ENCODE assay signal across 8 cellular contexts in the genomic region with DNA sequence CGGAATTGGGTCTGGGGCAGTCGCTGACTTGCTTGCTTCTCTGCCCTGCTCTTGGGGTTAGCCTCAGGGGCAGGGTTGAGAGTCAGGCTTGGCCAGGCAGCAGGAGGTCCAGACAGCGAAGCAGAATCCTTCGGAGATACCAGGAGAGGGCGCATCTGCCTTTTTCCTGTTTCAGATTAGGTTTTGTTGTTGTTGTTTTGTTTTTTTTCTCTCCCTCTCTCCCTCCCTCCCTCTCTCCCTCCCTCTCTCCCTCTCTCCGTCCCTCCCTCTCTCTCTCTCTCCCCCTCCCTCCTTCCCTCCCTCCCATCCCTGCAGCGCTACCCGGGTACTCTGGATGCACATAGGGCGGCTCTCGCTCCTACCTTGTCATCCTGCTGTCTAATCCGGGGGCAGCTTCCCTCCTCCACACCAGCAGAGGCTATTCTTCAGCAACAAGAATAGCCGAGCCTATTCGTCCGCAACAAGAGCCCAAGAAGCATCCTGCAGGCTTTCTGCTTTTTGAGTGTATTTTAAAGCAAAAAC. TPM values are rescaled to one million over a fixed set of nuclear protein-coding genes. Genes with fewer than 3 reads are reported as not detected.
DNase-seq lines count a peak whose midpoint lies in the region; ATAC-seq, FAIRE-seq and TF ChIP-seq lines count a peak whose summit lies in the region.

No MANE protein-coding gene starts in this region.

- DNase-seq in CD4-positive, CD25-positive, alpha-beta regulatory T cell = peak; percentile 25 to 72 (median 41)
- DNase-seq in GM19239 (ENCODE audit: insufficient read length, low spot score) (peak; percentile 55), NCI-H748 (lab: John Stamatoyannopoulos, UW; ENCODE audit: unreplicated experiment) (peak; percentile 74), esophagus squamous epithelium (lab: John Stamatoyannopoulos, UW) (no peak), testis (peak; percentile 74)
- peak; percentile 52 for DNase-seq in activated T-cell treated with anti-CD3 and anti-CD28 coated beads, Interleukin-2, amount 50 U/mL, for 24 hours

- H3K9me3 ChIP-seq in CD4-positive, CD25-positive, alpha-beta regulatory T cell (ENCODE audit: control insufficient read depth in 2 of 2, low read length in 2 of 2) = no peaks in the 10 kb centered on the region
- H3K9me3 ChIP-seq in esophagus squamous epithelium = no peaks in the 10 kb centered on the region
- H3K9me3 ChIP-seq in muscle layer of colon (ENCODE audit: low read length) = no peaks in the 10 kb centered on the region
- H3K9me3 ChIP-seq in testis = no peaks in the 10 kb centered on the region

- WGBS in esophagus squamous epithelium, 2 donors = 1 to 4% methylated on average over 9 to 10 of the region's 14 CpGs
- 0 to 1% methylated on average over 14 of the region's 14 CpGs for WGBS in testis, 2 donors

- peaks cover 15% of the 10 kb centered on the region for H3K36me3 Mint-ChIP-seq in CD4-positive, CD25-positive, alpha-beta regulatory T cell
- H3K36me3 Mint-ChIP-seq in activated T-cell treated with anti-CD3 and anti-CD28 coated beads, Interleukin-2, amount 50 U/mL, for 24 hours (ENCODE audit: low read depth) = peaks cover 15% of the 10 kb centered on the region

- peak overlapping the region; percentile 78 for H3K9ac ChIP-seq in muscle layer of colon (ENCODE audit: low read length)

- no peaks in the 10 kb centered on the region for H3K9me3 Mint-ChIP-seq in CD4-positive, CD25-positive, alpha-beta regulatory T cell
- H3K9me3 Mint-ChIP-seq in activated T-cell treated with anti-CD3 and anti-CD28 coated beads, Interleukin-2, amount 50 U/mL, for 24 hours = no peaks in the 10 kb centered on the region

- intact Hi-C loops in esophagus squamous epithelium (cut with DNase I) = no loop called here
- intact Hi-C loops in testis (cut with DNase I; ENCODE audit: low total_unique reads) = no loop called here

- H3K4me1 ChIP-seq in CD4-positive, CD25-positive, alpha-beta regulatory T cell (ENCODE audit: control insufficient read depth, insufficient read depth, low read length, poor library complexity, severe bottlenecking) = peaks cover 37% of the 10 kb centered on the region
- H3K4me1 ChIP-seq in esophagus squamous epithelium = peaks cover 5 to 38% (median 10%) of the 10 kb centered on the region in 3 donors
- peaks cover 13% of the 10 kb centered on the region for H3K4me1 ChIP-seq in muscle layer of colon (ENCODE audit: insufficient read depth, low read length)
- peaks cover 3% of the 10 kb centered on the region for H3K4me1 ChIP-seq in testis

- peaks cover 11% of the 10 kb centered on the region for H3K36me3 ChIP-seq in CD4-positive, CD25-positive, alpha-beta regulatory T cell (ENCODE audit: control insufficient read depth, insufficient read depth, low read length)
- no peaks in the 10 kb centered on the region for H3K36me3 ChIP-seq in esophagus squamous epithelium
- H3K36me3 ChIP-seq in muscle layer of colon (ENCODE audit: insufficient read depth, low read length) = peaks cover 8% of the 10 kb centered on the region
- H3K36me3 ChIP-seq in testis (ENCODE audit: low read depth, missing control alignments) = no peaks in the 10 kb centered on the region

- peak overlapping the region; percentile 90 to 97 (median 95) for H3K27ac Mint-ChIP-seq in CD4-positive, CD25-positive, alpha-beta regulatory T cell
- peak overlapping the region; percentile 90 for H3K27ac Mint-ChIP-seq in activated T-cell treated with anti-CD3 and anti-CD28 coated beads, Interleukin-2, amount 50 U/mL, for 24 hours

- no peak for TF ChIP-seq POLR2A in esophagus squamous epithelium (IDR thresholded peaks at IDR 0.05)
- TF ChIP-seq POLR2A in testis (IDR thresholded peaks at IDR 0.05) = no peak

- H3K4me3 ChIP-seq in CD4-positive, CD25-positive, alpha-beta regulatory T cell (ENCODE audit: low read depth, low read length) = peak overlapping the region; percentile 85
- peak overlapping the region; percentile 79 to 88 (median 81) for H3K4me3 ChIP-seq in esophagus squamous epithelium
- peak overlapping the region; percentile 17 to 87 for H3K4me3 ChIP-seq in muscle layer of colon (ENCODE audit: low read depth in 1 of 2, low read length in 2 of 2)
- peak overlapping the region; percentile 85 to 97 for H3K4me3 ChIP-seq in testis

- TF ChIP-seq CTCF in esophagus squamous epithelium (IDR thresholded peaks at IDR 0.05) = peak in 4 of 6 experiments; percentile 15 to 41 (median 30)
- peak in 1 of 3 experiments; percentile 62 for TF ChIP-seq CTCF in testis (IDR thresholded peaks at IDR 0.05)

- FAIRE-seq in GM19239 (lab: Jason Lieb, UNC) = peak; percentile 80

- peak overlapping the region; percentile 95 for H3K27ac ChIP-seq in CD4-positive, CD25-positive, alpha-beta regulatory T cell (ENCODE audit: insufficient read depth, low read length, poor library complexity, severe bottlenecking)
- peak overlapping the region; percentile 94 to 98 (median 96) for H3K27ac ChIP-seq in esophagus squamous epithelium
- peak overlapping the region; percentile 67 for H3K27ac ChIP-seq in muscle layer of colon (ENCODE audit: low read depth, low read length)
- peak overlapping the region; percentile 97 for H3K27ac ChIP-seq in testis

- no peaks in the 10 kb centered on the region for H3K27me3 ChIP-seq in CD4-positive, CD25-positive, alpha-beta regulatory T cell (ENCODE audit: control insufficient read depth, insufficient read depth, low read length)
- no peaks in the 10 kb centered on the region for H3K27me3 ChIP-seq in esophagus squamous epithelium
- no peaks in the 10 kb centered on the region for H3K27me3 ChIP-seq in muscle layer of colon (ENCODE audit: control insufficient read depth in 1 of 2, insufficient read depth in 2 of 2, low read length in 2 of 2)
- H3K27me3 ChIP-seq in testis = no peaks in the 10 kb centered on the region

- peak; percentile 15 to 30 for ATAC-seq in CD4-positive, CD25-positive, alpha-beta regulatory T cell (ENCODE audit: low read depth in 2 of 2)
- ATAC-seq in HG03354 (IDR thresholded peaks at IDR 0.05; ENCODE audit: poor library complexity, severe bottlenecking, unreplicated experiment) = peak; percentile 32

- H3K27me3 Mint-ChIP-seq in CD4-positive, CD25-positive, alpha-beta regulatory T cell = no peaks in the 10 kb centered on the region
- no peaks in the 10 kb centered on the region for H3K27me3 Mint-ChIP-seq in activated T-cell treated with anti-CD3 and anti-CD28 coated beads, Interleukin-2, amount 50 U/mL, for 24 hours

- peak overlapping the region; percentile 94 to 98 (median 96) for H3K4me3 Mint-ChIP-seq in CD4-positive, CD25-positive, alpha-beta regulatory T cell
- H3K4me3 Mint-ChIP-seq in activated T-cell treated with anti-CD3 and anti-CD28 coated beads, Interleukin-2, amount 50 U/mL, for 24 hours = peak overlapping the region; percentile 85

- peaks cover 24 to 48% (median 33%) of the 10 kb centered on the region in 4 donors for H3K4me1 Mint-ChIP-seq in CD4-positive, CD25-positive, alpha-beta regulatory T cell
- H3K4me1 Mint-ChIP-seq in activated T-cell treated with anti-CD3 and anti-CD28 coated beads, Interleukin-2, amount 50 U/mL, for 24 hours (ENCODE audit: low read depth) = peaks cover 38% of the 10 kb centered on the region

RNA-seq across cellular contexts. Expression of gene OPTN, which starts 0.8 kb away (rescaled TPM):
- total RNA-seq in CD4-positive, CD25-positive, alpha-beta regulatory T cell = 209 TPM
- 100 to 1,000 TPM in 2 of 4 donors, 10 to 100 TPM in 2; 71.9 to 113 (median 88.2) TPM for polyA plus RNA-seq in CD4-positive, CD25-positive, alpha-beta regulatory T cell
- total RNA-seq in esophagus squamous epithelium (10 to 100 TPM; 23.3 to 46.9 (median 33.6) TPM), testis (100 to 1,000 TPM in 1 of 2 donors, 10 to 100 TPM in 1; 87.5 to 109 TPM)
- polyA plus RNA-seq in testis (ENCODE audit: insufficient read depth, low read depth, low replicate concordance) = 130 TPM
